ENCODE assay signal across 17 cellular contexts in the genomic region with DNA sequence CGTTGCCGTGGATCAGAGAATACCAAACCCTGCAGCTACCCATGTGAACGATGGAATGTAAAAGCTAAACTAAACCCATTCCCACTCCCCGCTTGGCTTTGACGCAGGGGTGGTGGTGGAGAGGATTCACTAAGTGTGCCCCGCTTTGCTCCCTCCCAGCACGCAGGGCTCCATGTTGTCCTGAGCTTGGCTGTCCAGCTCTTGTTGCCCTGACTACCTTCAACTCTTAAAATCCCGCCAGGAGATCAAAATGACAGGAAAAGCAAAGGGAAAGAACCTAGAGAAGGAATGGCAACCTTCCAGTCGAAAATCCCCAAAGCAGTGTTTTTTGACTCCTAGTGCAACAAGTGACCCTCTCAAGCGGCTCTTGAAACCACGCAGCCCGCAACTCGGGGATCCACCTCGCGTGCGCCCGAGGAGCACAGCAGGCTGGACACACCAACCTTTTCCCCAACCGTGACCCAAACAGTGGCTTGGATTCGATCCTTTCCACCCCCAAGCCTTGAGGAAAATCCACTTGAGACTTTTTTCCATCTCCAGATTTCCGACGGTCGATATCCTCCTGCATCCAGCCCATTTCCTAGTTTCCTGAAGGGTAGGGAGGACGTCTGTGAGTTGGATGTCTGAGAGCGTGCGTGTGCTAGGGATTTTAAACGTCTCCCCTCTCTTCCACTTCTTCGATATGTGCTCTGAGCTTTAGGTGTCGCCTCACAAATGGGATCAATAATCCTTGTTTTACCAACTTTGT. TPM values are rescaled to one million over a fixed set of nuclear protein-coding genes. Genes with fewer than 3 reads are reported as not detected.
DNase-seq lines count a peak whose midpoint lies in the region; ATAC-seq, FAIRE-seq and TF ChIP-seq lines count a peak whose summit lies in the region.
"Had no signal": no experiment of that assay in that cellular context is flagged by ENCODE, and none has a peak within 500 bp of the region (broad histone marks: within the 10 kb centered on the region; RNA-seq: fewer than 3 reads in every experiment).

No MANE protein-coding gene starts in this region.

- H3K4me2 ChIP-seq in H1 (ENCODE audit: insufficient read depth in 1 of 2, low read depth in 2 of 2, low read length in 2 of 2) (peak overlapping the region; percentile 85 to 100), mammary epithelial cell (ENCODE audit: insufficient read depth, low read depth, low read length) (no peak overlapping the region)

- no peak for TF ChIP-seq EP300 in H1 (IDR thresholded peaks at IDR 0.05; ENCODE audit: borderline replicate concordance in 1 of 2, low read depth in 2 of 2, low read length in 2 of 2)

- dilution Hi-C loops in mammary epithelial cell (cut with HindIII; ENCODE audit: low sequenced_read_pairs): no loop called here

- H3K23me2 ChIP-seq in H1 (ENCODE audit: low read depth, low read length): peaks cover 13% of the 10 kb centered on the region

- no peak overlapping the region for H2BK5ac ChIP-seq in H1 (ENCODE audit: low read depth, low read length)

- no peak overlapping the region for H3K4me3 Mint-ChIP-seq in activated CD8-positive, alpha-beta T cell treated with anti-CD3 and anti-CD28 coated beads for 36 hours
- H3K4me3 Mint-ChIP-seq: activated CD8-positive, alpha-beta memory T cell treated with anti-CD3 and anti-CD28 coated beads, Interleukin-2, amount 10 ng/mL, durations not matched to agents 7 days and 5 days had no signal

- TF ChIP-seq RAD21 in H1 (IDR thresholded peaks at IDR 0.05 in 1 of 2, conservative IDR thresholded peaks at IDR 0.05 in 1 of 2; ENCODE audit: low read depth in 2 of 2, low read length in 2 of 2): no peak

- H3K9me3 ChIP-seq in left ventricle myocardium inferior (replicated peaks) (no peaks in the 10 kb centered on the region), H1 (ENCODE audit: insufficient read depth in 2 of 2, low read depth in 1 of 2, low read length in 1 of 2) (no peaks in the 10 kb centered on the region), neuron (ENCODE audit: low read length) (no peaks in the 10 kb centered on the region), mammary epithelial cell (replicated peaks; ENCODE audit: insufficient read depth, low read length) (no peaks in the 10 kb centered on the region)

- H3K27me3 Mint-ChIP-seq in activated CD8-positive, alpha-beta T cell treated with anti-CD3 and anti-CD28 coated beads for 36 hours: peaks cover 21% of the 10 kb centered on the region

- BruUV-seq in mammary epithelial cell (replicated peaks; lab: Mats Ljungman, UMichigan): no TSS peak

- no peaks in the 10 kb centered on the region for H3K9me3 Mint-ChIP-seq in activated CD8-positive, alpha-beta T cell treated with anti-CD3 and anti-CD28 coated beads for 36 hours

- FAIRE-seq in H1 (lab: Jason Lieb, UNC): no peak

- POLR2A ChIA-PET in H1 (lab: Charles Lee; ENCODE audit: partially characterized antibody): interaction anchor here (0.8 to 1.7 kb wide), 2 partner anchors 42 to 168 kb away, joined by 3 read pairs; no protein-coding TSS in a partner anchor
- POLR2A ChIA-PET in activated CD8-positive, alpha-beta T cell treated with anti-CD3 and anti-CD28 coated beads for 36 hours (lab: Charles Lee): no interaction called here

- no peak for DNase-seq in left ventricle myocardium inferior
- no peak for DNase-seq in left ventricle myocardium superior
- DNase-seq in H1 (ENCODE audit: low read depth in 1 of 2, low spot score in 2 of 2): no peak
- no peak for DNase-seq in activated CD8-positive, alpha-beta T cell treated with anti-CD3 and anti-CD28 coated beads for 36 hours
- no peak for DNase-seq in SIG-M5 treated with dmso at 0.1 percent for 504 hours (lab: John Stamatoyannopoulos, UW; ENCODE audit: unreplicated experiment)
- DNase-seq in mammary epithelial cell: no peak
- DNase-seq: activated CD8-positive, alpha-beta memory T cell treated with anti-CD3 and anti-CD28 coated beads, Interleukin-2, amount 10 ng/mL, durations not matched to agents 7 days and 5 days; activated naive CD4-positive, alpha-beta T cell treated with Interleukin-2 at 50 U/mL for 16 hours; effector memory CD4-positive, alpha-beta T cell; NCI-H2107; stimulated activated naive CD4-positive, alpha-beta T cell had no signal

- WGBS in H1 (ENCODE audit: extremely low coverage in 1 of 2, insufficient coverage in 1 of 2, insufficient read length in 1 of 2, insufficient replicate concordance in 2 of 2, low coverage in 1 of 2, low lambda C conversion rate in 2 of 2, missing lambda C conversion rate in 1 of 2), 2 experiments: 34% methylated on average over 28 of the region's 28 CpGs; no CpG with 5 or more reads in 1 of the 2 experiments
- WGBS in mammary epithelial cell (ENCODE audit: low coverage, missing lambda C conversion rate): 35% methylated on average over 19 of the region's 28 CpGs

- H3K18ac ChIP-seq in H1 (ENCODE audit: extremely low read depth, low read length): no peak overlapping the region; the same call in 1 of the 2 replicates

- H3K36me3 ChIP-seq in left ventricle myocardium inferior: no peaks in the 10 kb centered on the region
- no peaks in the 10 kb centered on the region for H3K36me3 ChIP-seq in H1 (ENCODE audit: control insufficient read depth in 2 of 4, insufficient read depth in 4 of 4, low read length in 3 of 4)
- no peaks in the 10 kb centered on the region for H3K36me3 ChIP-seq in neuron (ENCODE audit: insufficient read depth, low read length)
- H3K36me3 ChIP-seq in mammary epithelial cell (ENCODE audit: insufficient read depth, low read length): no peaks in the 10 kb centered on the region

- H3K36me3 Mint-ChIP-seq in activated CD8-positive, alpha-beta T cell treated with anti-CD3 and anti-CD28 coated beads for 36 hours (ENCODE audit: low read depth): no peaks in the 10 kb centered on the region

- H3K79me1 ChIP-seq in H1 (ENCODE audit: low read depth, low read length): no peaks in the 10 kb centered on the region

- no peak overlapping the region for H2BK120ac ChIP-seq in H1 (replicated peaks; ENCODE audit: low read depth, low read length)

- H3K27ac Mint-ChIP-seq in activated CD8-positive, alpha-beta T cell treated with anti-CD3 and anti-CD28 coated beads for 36 hours: no peak overlapping the region
- H3K27ac Mint-ChIP-seq: activated CD8-positive, alpha-beta memory T cell treated with anti-CD3 and anti-CD28 coated beads, Interleukin-2, amount 10 ng/mL, durations not matched to agents 7 days and 5 days had no signal

- H4K8ac ChIP-seq in H1 (ENCODE audit: extremely low read depth, insufficient read depth, low read length): no peak overlapping the region

- TF ChIP-seq POLR2A in H1 (IDR thresholded peaks at IDR 0.05; ENCODE audit: control extremely low read depth in 1 of 2, low read depth in 2 of 2, low read length in 2 of 2): no peak

- no peak overlapping the region for H3K56ac ChIP-seq in H1 (replicated peaks; ENCODE audit: insufficient read length, low read depth, low read length)

- no peak overlapping the region for H2BK15ac ChIP-seq in H1 (ENCODE audit: low read length)

- H3K9ac ChIP-seq in H1 (replicated peaks in 1 of 4; ENCODE audit: extremely low read depth in 1 of 4, low read depth in 3 of 4, low read length in 3 of 4) (peak overlapping the region in 1 of 4 experiments; percentile 24; a peak in 1 of 7 replicates), mammary epithelial cell (ENCODE audit: insufficient read depth, low read length) (no peak overlapping the region)

- no peak overlapping the region for H4K91ac ChIP-seq in H1 (replicated peaks; ENCODE audit: insufficient read length, low read length)

- no peak overlapping the region for H3K23ac ChIP-seq in H1 (ENCODE audit: insufficient read length)

- H4K20me1 ChIP-seq in H1 (replicated peaks in 1 of 2; ENCODE audit: control insufficient read depth in 1 of 2, insufficient read depth in 2 of 2, low read length in 2 of 2) (no peaks in the 10 kb centered on the region), mammary epithelial cell (ENCODE audit: insufficient read depth, low read length) (no peaks in the 10 kb centered on the region)

- H3K27ac ChIP-seq in left ventricle myocardium inferior (replicated peaks) (no peak overlapping the region), H1 (ENCODE audit: low read depth, low read length) (no peak overlapping the region), mammary epithelial cell (ENCODE audit: insufficient read depth, low read depth, low read length) (no peak overlapping the region)
- H3K27ac ChIP-seq: foreskin keratinocyte had no signal

- H2AFZ ChIP-seq in H1 (ENCODE audit: low read length) (0 out of 2 replicates have a peak overlapping the region, but pooled peaks have one; percentile 17), neuron (ENCODE audit: low read depth, low read length) (peak overlapping the region; percentile 100), mammary epithelial cell (ENCODE audit: low read depth, low read length) (no peak overlapping the region)

- CTCF ChIA-PET in H1 (lab: Charles Lee; ENCODE audit: partially characterized antibody): interaction anchor here (1.0 to 2.9 kb wide), 2 partner anchors 11 to 77 kb away, joined by 3 to 11 read pairs; no protein-coding TSS in a partner anchor
- CTCF ChIA-PET in activated CD8-positive, alpha-beta T cell treated with anti-CD3 and anti-CD28 coated beads for 36 hours (lab: Charles Lee): no interaction called here
- CTCF ChIA-PET in mammary epithelial cell (lab: Charles Lee; ENCODE audit: low non-redundant PET): no interaction called here

- 0 out of 4 replicates have a peak, but pooled peaks cover 0 to 5% of the 10 kb centered on the region in 2 experiments for H3K79me2 ChIP-seq in H1 (ENCODE audit: control insufficient read depth in 1 of 2, insufficient read depth in 2 of 2, low read length in 2 of 2)
- H3K79me2 ChIP-seq in mammary epithelial cell (ENCODE audit: insufficient read depth, low read length): no peaks in the 10 kb centered on the region

- intact Hi-C loops in left ventricle myocardium inferior (cut with micrococcal nuclease): no loop called here
- intact Hi-C loops in left ventricle myocardium superior (cut with micrococcal nuclease): no loop called here
- intact Hi-C loops in activated CD8-positive, alpha-beta T cell treated with anti-CD3 and anti-CD28 coated beads for 36 hours (cut with micrococcal nuclease): no loop called here
- intact Hi-C loops in mammary epithelial cell (cut with micrococcal nuclease): no loop called here

- H3K4me1 Mint-ChIP-seq in activated CD8-positive, alpha-beta T cell treated with anti-CD3 and anti-CD28 coated beads for 36 hours (ENCODE audit: low read depth): no peaks in the 10 kb centered on the region

- no peak for ATAC-seq in left ventricle myocardium superior
- ATAC-seq in HG03175 (IDR thresholded peaks at IDR 0.05; ENCODE audit: unreplicated experiment): no peak
- no peak for ATAC-seq in activated CD8-positive, alpha-beta T cell treated with anti-CD3 and anti-CD28 coated beads for 36 hours
- ATAC-seq: activated CD8-positive, alpha-beta memory T cell treated with anti-CD3 and anti-CD28 coated beads, Interleukin-2, amount 10 ng/mL, durations not matched to agents 7 days and 5 days; HCT116 had no signal

- no peak overlapping the region for H2BK20ac ChIP-seq in H1 (ENCODE audit: low read length)

- H3K27me3 ChIP-seq in left ventricle myocardium inferior (ENCODE audit: low read depth) (peaks cover 67% of the 10 kb centered on the region), H1 (replicated peaks in 1 of 4; ENCODE audit: control insufficient read depth in 3 of 4, extremely low read depth in 1 of 4, insufficient read depth in 3 of 4, low read length in 3 of 4) (peaks cover 9 to 32% (median 25%) of the 10 kb centered on the region in 4 experiments), neuron (ENCODE audit: insufficient read depth, low read length) (no peaks in the 10 kb centered on the region), mammary epithelial cell (ENCODE audit: insufficient read depth, low read length) (peaks cover 38% of the 10 kb centered on the region)

- no peak overlapping the region for H2BK12ac ChIP-seq in H1 (ENCODE audit: low read depth, low read length)

- H3K4me1 ChIP-seq in left ventricle myocardium inferior (peaks cover 14% of the 10 kb centered on the region), H1 (replicated peaks in 1 of 4; ENCODE audit: control insufficient read depth in 3 of 4, insufficient read depth in 4 of 4, low read length in 3 of 4) (peaks cover 0 to 6% (median 0%) of the 10 kb centered on the region in 4 experiments; a peak in 2 of 7 replicates), neuron (ENCODE audit: insufficient read depth, low read length) (no peaks in the 10 kb centered on the region), mammary epithelial cell (ENCODE audit: insufficient read depth, low read length) (peaks cover 9% of the 10 kb centered on the region)
- H3K4me1 ChIP-seq: foreskin keratinocyte had no signal

- H3K4ac ChIP-seq in H1 (replicated peaks; ENCODE audit: insufficient read length, low read depth, low read length): no peak overlapping the region

- TF ChIP-seq CTCF in left ventricle myocardium inferior (IDR thresholded peaks at IDR 0.05; ENCODE audit: borderline replicate concordance) (no peak), H1 (IDR thresholded peaks at IDR 0.05; ENCODE audit: control extremely low read depth in 1 of 3, insufficient read depth in 1 of 3, low read depth in 1 of 3, low read length in 3 of 3) (no peak), mammary epithelial cell (conservative IDR thresholded peaks at IDR 0.05 in 1 of 2, IDR thresholded peaks at IDR 0.05 in 1 of 2; ENCODE audit: extremely low read depth in 1 of 2, insufficient read depth in 1 of 2, low read depth in 1 of 2, low read length in 2 of 2) (no peak)
- no peak for TF ChIP-seq CTCF in activated CD8-positive, alpha-beta T cell treated with anti-CD3 and anti-CD28 coated beads for 36 hours (IDR thresholded peaks at IDR 0.05)

- no peak overlapping the region for H3K14ac ChIP-seq in H1 (ENCODE audit: insufficient read length)

- H3K4me3 ChIP-seq in left ventricle myocardium inferior (peak overlapping the region; percentile 65), H1 (ENCODE audit: extremely low read depth in 1 of 4, insufficient read depth in 2 of 4, low read depth in 3 of 4, low read length in 4 of 4) (peak overlapping the region; percentile 58 to 78 (median 73)), neuron (ENCODE audit: low read length) (peak overlapping the region; percentile 88), mammary epithelial cell (replicated peaks in 1 of 3; ENCODE audit: insufficient read depth in 1 of 3, low read depth in 2 of 3, low read length in 3 of 3) (no peak overlapping the region)

- in situ Hi-C loops in mammary epithelial cell (cut with MboI; ENCODE audit: low sequenced_read_pairs in 2 of 2): no loop called here

- H4K5ac ChIP-seq in H1 (ENCODE audit: insufficient read length, low read depth, low read length): no peak overlapping the region

- H2AK5ac ChIP-seq in H1 (ENCODE audit: low read depth, low read length): no peak overlapping the region

RNA-seq across cellular contexts. Expression of a gene that starts 1.4 kb away (rescaled TPM):
- total RNA-seq in left ventricle myocardium inferior (not detected), left ventricle myocardium superior (not detected), mammary epithelial cell (under 1 TPM in 1 of 2 donors, not detected in 1; under 0.01 TPM)
- 2.6 and 3.2 TPM in 2 replicates for total RNA-seq in H1 (2021; fragmentation: NEBNext Ultra II Directional; extraction: Animal tissue kit (Norgen Biotek cat#: 25700))
- polyA plus RNA-seq in H1 (2011; rRNA removed) (0.60 and 0.97 TPM in 2 replicates), mammary epithelial cell (not detected)
- polyA plus RNA-seq in H1 (2011; cell fraction: cytosol; rRNA removed): 0.89 TPM
- 2.0 TPM for polyA plus RNA-seq in H1 (2011; cell fraction: nucleus; rRNA removed)
- polyA plus RNA-seq in H1 (2012, experiment 1 of 2): 0.87 to 2.6 TPM (median 1.6 TPM) in 4 replicates
- polyA plus RNA-seq in H1 (2012, experiment 2 of 2): 0.24 TPM
- 1.3 TPM for polyA plus RNA-seq in H1 (2013, experiment 1 of 2)
- 1.2 TPM for polyA plus RNA-seq in H1 (2013, experiment 2 of 2)
- 6.0 and 6.3 TPM in 2 replicates for polyA minus RNA-seq in H1 (2011; rRNA and poly(A)+ RNA removed)
- polyA minus RNA-seq in H1 (2011; cell fraction: cytosol; rRNA and poly(A)+ RNA removed): 2.9 TPM
- polyA minus RNA-seq in H1 (2011; cell fraction: nucleus; rRNA and poly(A)+ RNA removed): 8.1 TPM
- not detected for total RNA-seq in activated CD8-positive, alpha-beta T cell treated with anti-CD3 and anti-CD28 coated beads for 36 hours
- polyA minus RNA-seq in mammary epithelial cell: not detected
- total RNA-seq: activated CD8-positive, alpha-beta memory T cell treated with anti-CD3 and anti-CD28 coated beads, Interleukin-2, amount 10 ng/mL, durations not matched to agents 7 days and 5 days; foreskin keratinocyte; kidney epithelial cell; LHCN-M2 had no signal
- polyA plus RNA-seq: foreskin keratinocyte had no signal

Comparison
In these comparisons a context has a peak if more than half of its experiments do, and no peak if none do; other contexts are left out.
1. H3K4me3 ChIP-seq: peak in left ventricle myocardium inferior (single experiment), H1 (4 of 4) and neuron (single experiment); none in mammary epithelial cell (0 of 3).